Comparison of ENCODE assay signal across 2 cellular contexts in the genomic region with DNA sequence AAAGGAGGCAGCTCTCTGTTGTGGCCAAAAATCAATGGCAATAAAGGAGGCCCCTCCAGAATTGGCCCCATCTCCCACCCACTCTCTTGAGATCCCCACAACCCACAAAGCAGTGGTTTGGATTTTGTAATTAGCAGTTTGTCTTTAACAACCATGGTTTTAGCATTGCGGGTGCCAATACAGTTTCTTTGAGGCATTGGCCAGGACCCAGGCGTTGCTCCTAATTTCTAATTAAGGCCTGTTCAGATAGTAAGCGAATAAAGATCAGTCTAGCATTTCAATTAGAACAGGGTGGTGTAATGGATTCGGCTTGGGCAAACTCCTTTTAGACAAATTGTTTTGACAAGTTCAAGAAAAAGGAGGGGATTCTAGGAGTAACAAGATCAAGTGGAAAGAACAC.
TF ChIP-seq lines count a peak whose summit lies in the region.

No MANE protein-coding gene starts in this region.

TF ChIP-seq in A549, 52 proteins besides CTCF, POLR2A, EP300 and RAD21:
- TF ChIP-seq HOXB13 (CRISPR knock-in tag; IDR thresholded peaks at IDR 0.05; ENCODE audit: low read depth) (no peak), ELK1 (IDR thresholded peaks at IDR 0.05; ENCODE audit: low read depth, low read length) (no peak), NPAS2 (CRISPR knock-in tag; IDR thresholded peaks at IDR 0.05; ENCODE audit: borderline replicate concordance) (no peak), RFX5 (IDR thresholded peaks at IDR 0.05) (no peak), POLR2AphosphoS2 (conservative IDR thresholded peaks at IDR 0.05; ENCODE audit: low read length) (no peak)
- TF ChIP-seq, protein P1, sequence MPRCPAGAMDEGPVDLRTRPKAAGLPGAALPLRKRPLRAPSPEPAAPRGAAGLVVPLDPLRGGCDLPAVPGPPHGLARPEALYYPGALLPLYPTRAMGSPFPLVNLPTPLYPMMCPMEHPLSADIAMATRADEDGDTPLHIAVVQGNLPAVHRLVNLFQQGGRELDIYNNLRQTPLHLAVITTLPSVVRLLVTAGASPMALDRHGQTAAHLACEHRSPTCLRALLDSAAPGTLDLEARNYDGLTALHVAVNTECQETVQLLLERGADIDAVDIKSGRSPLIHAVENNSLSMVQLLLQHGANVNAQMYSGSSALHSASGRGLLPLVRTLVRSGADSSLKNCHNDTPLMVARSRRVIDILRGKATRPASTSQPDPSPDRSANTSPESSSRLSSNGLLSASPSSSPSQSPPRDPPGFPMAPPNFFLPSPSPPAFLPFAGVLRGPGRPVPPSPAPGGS (IDR thresholded peaks at IDR 0.05): no peak

TF ChIP-seq in IMR-90, 13 proteins besides CTCF, POLR2A, EP300 and RAD21:
- TF ChIP-seq MAZ (IDR thresholded peaks at IDR 0.05; ENCODE audit: borderline replicate concordance, low read depth, low read length) (no peak), MAFK (IDR thresholded peaks at IDR 0.05; ENCODE audit: low read depth, low read length) (no peak), CEBPB (IDR thresholded peaks at IDR 0.05; ENCODE audit: low read depth, low read length) (no peak), CHD1 (IDR thresholded peaks at IDR 0.05; ENCODE audit: low read depth, low read length) (no peak), RFX5 (IDR thresholded peaks at IDR 0.05; ENCODE audit: low read depth, low read length) (no peak), BHLHE40 (IDR thresholded peaks at IDR 0.05; ENCODE audit: low read depth, low read length) (no peak), ELK1 (IDR thresholded peaks at IDR 0.05; ENCODE audit: borderline replicate concordance, low read depth, low read length) (no peak), MXI1 (IDR thresholded peaks at IDR 0.05; ENCODE audit: borderline replicate concordance, low read depth, low read length) (no peak), FOS (IDR thresholded peaks at IDR 0.05; ENCODE audit: low read depth, low read length) (no peak), RCOR1 (IDR thresholded peaks at IDR 0.05; ENCODE audit: insufficient replicate concordance, low read length) (no peak), SMC3 (IDR thresholded peaks at IDR 0.05; ENCODE audit: low read depth, low read length) (no peak), NFE2L2 (IDR thresholded peaks at IDR 0.05; ENCODE audit: low read depth, low read length) (no peak)
- TF ChIP-seq, protein P2, sequence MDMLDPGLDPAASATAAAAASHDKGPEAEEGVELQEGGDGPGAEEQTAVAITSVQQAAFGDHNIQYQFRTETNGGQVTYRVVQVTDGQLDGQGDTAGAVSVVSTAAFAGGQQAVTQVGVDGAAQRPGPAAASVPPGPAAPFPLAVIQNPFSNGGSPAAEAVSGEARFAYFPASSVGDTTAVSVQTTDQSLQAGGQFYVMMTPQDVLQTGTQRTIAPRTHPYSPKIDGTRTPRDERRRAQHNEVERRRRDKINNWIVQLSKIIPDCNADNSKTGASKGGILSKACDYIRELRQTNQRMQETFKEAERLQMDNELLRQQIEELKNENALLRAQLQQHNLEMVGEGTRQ (IDR thresholded peaks at IDR 0.05; ENCODE audit: low read depth, low read length): no peak
TF ChIP-seq in IMR-90: peak in this region for 0.
